In the genomic region with DNA sequence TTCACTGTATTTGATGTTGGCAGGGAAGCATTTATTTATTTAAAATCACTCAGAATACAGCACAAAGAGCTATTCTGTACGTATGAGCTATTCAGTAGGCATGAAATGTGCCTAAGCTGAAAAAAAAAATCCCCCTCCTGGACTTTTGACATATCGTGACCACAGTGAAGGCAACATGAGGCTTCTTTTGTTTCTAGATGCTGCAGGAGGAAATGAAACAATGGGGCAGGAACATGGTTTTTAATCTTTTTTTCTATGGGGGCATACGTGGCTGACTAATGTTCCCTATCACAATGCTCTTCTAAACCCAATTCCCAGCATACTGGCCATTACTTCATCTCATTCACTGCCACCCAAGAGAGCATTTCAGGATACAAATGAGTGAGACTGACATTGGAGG, we compare ENCODE assay signal across 26 cellular contexts.
DNase-seq lines count a peak whose midpoint lies in the region; ATAC-seq and TF ChIP-seq lines count a peak whose summit lies in the region.
"Had no signal": no experiment of that assay in that cellular context is flagged by ENCODE, and none has a peak within 500 bp of the region (broad histone marks: within the 10 kb centered on the region; RNA-seq: fewer than 3 reads in every experiment).

No MANE protein-coding gene starts in this region.

- H3K9ac ChIP-seq in SK-N-SH: no peak overlapping the region
- H3K9ac ChIP-seq: BLaER1 treated with 17β-estradiol and CSF1 and Interleukin-3, amounts not matched to agents 10 nM and 100 nM; KMS-11 had no signal

- no peaks in the 10 kb centered on the region for H4K20me1 ChIP-seq in SK-N-SH (ENCODE audit: insufficient read depth)
- H4K20me1 ChIP-seq: BLaER1 treated with 17β-estradiol and CSF1 and Interleukin-3, amounts not matched to agents 10 nM and 100 nM had no signal

- DNase-seq in M059J (ENCODE audit: low read depth) (peak; percentile 3), SJSA1 (ENCODE audit: low read depth in 1 of 2, low spot score in 2 of 2) (peak; percentile 52 to 87), fibroblast of pulmonary artery (ENCODE audit: low read depth) (peak; percentile 88), renal cortical epithelial cell (ENCODE audit: low read depth) (peak; percentile 87), SK-N-SH (no peak), NCI-H1694 (lab: John Stamatoyannopoulos, UW) (no peak)
- DNase-seq in activated T-cell treated with anti-CD3 and anti-CD28 coated beads, Interleukin-2, amount 50 U/mL, for 48 hours: no peak
- DNase-seq: activated CD4-positive, alpha-beta T cell treated with anti-CD3 and anti-CD28 coated beads, Interleukin-2, amount 50 U/mL, for 48 hours; activated naive CD4-positive, alpha-beta T cell treated with anti-CD3 and anti-CD28 coated beads for 36 hours; brain microvascular endothelial cell; glutamatergic neuron; GOT3; mesenchymal stem cell; NCI-H446 treated with DMSO at 0.1 percent for 48 hours; pancreas; right cardiac atrium; stimulated activated naive CD8-positive, alpha-beta T cell treated with anti-CD3 and anti-CD28 coated beads, Interleukin-15, Interleukin-2, amounts not matched to agents 100 U/mL and 50 U/mL, for 24 hours; T-helper 17 cell; testis had no signal

- H3F3A ChIP-seq in SK-N-SH (replicated peaks; ENCODE audit: insufficient read depth): no peaks in the 10 kb centered on the region

- H3K27me3 ChIP-seq in SJSA1 (replicated peaks) (no peaks in the 10 kb centered on the region), SK-N-SH (ENCODE audit: insufficient read depth) (no peaks in the 10 kb centered on the region)
- H3K27me3 ChIP-seq: BLaER1 treated with 17β-estradiol and CSF1 and Interleukin-3, amounts not matched to agents 10 nM and 100 nM; brain microvascular endothelial cell; pancreas; testis had no signal

- H3K4me1 ChIP-seq in SJSA1 (replicated peaks): peaks cover 19% of the 10 kb centered on the region
- no peaks in the 10 kb centered on the region for H3K4me1 ChIP-seq in SK-N-SH (ENCODE audit: control insufficient read depth in 1 of 2, insufficient read depth in 2 of 2, low read depth in 1 of 2, low read length in 1 of 2)
- H3K4me1 ChIP-seq: pancreas, testis had no signal

- H3K9me3 ChIP-seq in SJSA1 (replicated peaks) (0 out of 2 replicates have a peak, but pooled peaks cover 5% of the 10 kb centered on the region), SK-N-SH (peaks cover 13% of the 10 kb centered on the region)
- H3K9me3 ChIP-seq: pancreas, testis had no signal

- H3K9me2 ChIP-seq in SK-N-SH: no peaks in the 10 kb centered on the region; the same call in 1 of the 2 replicates

- CTCF ChIA-PET in SK-N-SH (lab: Yijun Ruan, JAX): interaction anchor here (1.5 kb wide), 1 partner anchor 38 kb away, joined by 4 read pairs; no protein-coding TSS in a partner anchor

- H2AFZ ChIP-seq in SK-N-SH (ENCODE audit: low read depth): no peak overlapping the region

- POLR2A ChIA-PET in SK-N-SH (lab: Yijun Ruan, JAX): no interaction called here

- H3K4me2 ChIP-seq in SK-N-SH: no peak overlapping the region
- H3K4me2 ChIP-seq: KMS-11, smooth muscle cell had no signal

- no peaks in the 10 kb centered on the region for H3K36me3 ChIP-seq in SJSA1
- no peaks in the 10 kb centered on the region for H3K36me3 ChIP-seq in SK-N-SH (replicated peaks in 1 of 2; ENCODE audit: control insufficient read depth in 1 of 2, insufficient read depth in 2 of 2, low read length in 1 of 2)
- H3K36me3 ChIP-seq: BLaER1 treated with 17β-estradiol and CSF1 and Interleukin-3, amounts not matched to agents 10 nM and 100 nM; brain microvascular endothelial cell; pancreas had no signal

- TF ChIP-seq CTCF in fibroblast of pulmonary artery (IDR thresholded peaks at IDR 0.05; ENCODE audit: low read length, missing control alignments): no peak
- TF ChIP-seq CTCF in SK-N-SH (IDR thresholded peaks at IDR 0.05): no peak

- no peak for TF ChIP-seq EP300 in SK-N-SH (IDR thresholded peaks at IDR 0.05; ENCODE audit: borderline replicate concordance in 1 of 2, low read depth in 1 of 2, low read length in 1 of 2)

- 80% methylated on average over 3 of the region's 3 CpGs for WGBS in SK-N-SH (ENCODE audit: low lambda C conversion rate)

- no peaks in the 10 kb centered on the region for H3K79me2 ChIP-seq in SK-N-SH (ENCODE audit: insufficient read depth)

- ATAC-seq in GM19395 (IDR thresholded peaks at IDR 0.05; ENCODE audit: unreplicated experiment): no peak
- ATAC-seq: activated CD4-positive, CD25-positive, alpha-beta regulatory T cell treated with anti-CD3 and anti-CD28 coated beads, Interleukin-2, amount 50 U/mL, for 24 hours; left lobe of liver; pancreas; right cardiac atrium; stimulated activated naive CD8-positive, alpha-beta T cell treated with anti-CD3 and anti-CD28 coated beads, Interleukin-15, Interleukin-2, amounts not matched to agents 100 U/mL and 50 U/mL, for 24 hours; T-helper 17 cell had no signal

- no peak overlapping the region for H3K4me3 ChIP-seq in SJSA1
- no peak overlapping the region for H3K4me3 ChIP-seq in fibroblast of pulmonary artery (replicated peaks; ENCODE audit: low read depth, low read length)
- H3K4me3 ChIP-seq in SK-N-SH (ENCODE audit: low read depth in 2 of 2, low read length in 1 of 2): no peak overlapping the region
- H3K4me3 ChIP-seq: BLaER1 treated with 17β-estradiol and CSF1 and Interleukin-3, amounts not matched to agents 10 nM and 100 nM; pancreas; smooth muscle cell; testis had no signal

- H3K27ac ChIP-seq in SJSA1: peak overlapping the region; percentile 63
- H3K27ac ChIP-seq in SK-N-SH (ENCODE audit: low read depth in 2 of 2, low read length in 1 of 2): no peak overlapping the region
- H3K27ac ChIP-seq: BLaER1 treated with 17β-estradiol and CSF1 and Interleukin-3, amounts not matched to agents 10 nM and 100 nM; brain microvascular endothelial cell; HL-60; KMS-11; pancreas; testis had no signal

- TF ChIP-seq RAD21 in SK-N-SH (IDR thresholded peaks at IDR 0.05; ENCODE audit: low read length): no peak

TF ChIP-seq in SK-N-SH, 30 proteins besides CTCF, POLR2A, EP300 and RAD21:
- TF ChIP-seq, protein P1, sequence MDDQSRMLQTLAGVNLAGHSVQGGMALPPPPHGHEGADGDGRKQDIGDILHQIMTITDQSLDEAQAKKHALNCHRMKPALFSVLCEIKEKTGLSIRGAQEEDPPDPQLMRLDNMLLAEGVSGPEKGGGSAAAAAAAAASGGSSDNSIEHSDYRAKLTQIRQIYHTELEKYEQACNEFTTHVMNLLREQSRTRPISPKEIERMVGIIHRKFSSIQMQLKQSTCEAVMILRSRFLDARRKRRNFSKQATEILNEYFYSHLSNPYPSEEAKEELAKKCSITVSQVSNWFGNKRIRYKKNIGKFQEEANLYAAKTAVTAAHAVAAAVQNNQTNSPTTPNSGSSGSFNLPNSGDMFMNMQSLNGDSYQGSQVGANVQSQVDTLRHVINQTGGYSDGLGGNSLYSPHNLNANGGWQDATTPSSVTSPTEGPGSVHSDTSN (IDR thresholded peaks at IDR 0.05): no peak
- no peak for TF ChIP-seq TAF1 (IDR thresholded peaks at IDR 0.05; ENCODE audit: borderline replicate concordance, low read depth, low read length)
- TF ChIP-seq SMC3 (IDR thresholded peaks at IDR 0.05; ENCODE audit: low read depth, low read length): no peak
- TF ChIP-seq YY1 (IDR thresholded peaks at IDR 0.05; ENCODE audit: low read depth): no peak
- TF ChIP-seq, protein P2, sequence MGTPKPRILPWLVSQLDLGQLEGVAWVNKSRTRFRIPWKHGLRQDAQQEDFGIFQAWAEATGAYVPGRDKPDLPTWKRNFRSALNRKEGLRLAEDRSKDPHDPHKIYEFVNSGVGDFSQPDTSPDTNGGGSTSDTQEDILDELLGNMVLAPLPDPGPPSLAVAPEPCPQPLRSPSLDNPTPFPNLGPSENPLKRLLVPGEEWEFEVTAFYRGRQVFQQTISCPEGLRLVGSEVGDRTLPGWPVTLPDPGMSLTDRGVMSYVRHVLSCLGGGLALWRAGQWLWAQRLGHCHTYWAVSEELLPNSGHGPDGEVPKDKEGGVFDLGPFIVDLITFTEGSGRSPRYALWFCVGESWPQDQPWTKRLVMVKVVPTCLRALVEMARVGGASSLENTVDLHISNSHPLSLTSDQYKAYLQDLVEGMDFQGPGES (IDR thresholded peaks at IDR 0.05; ENCODE audit: low read depth, low read length): no peak
- TF ChIP-seq, protein P3, sequence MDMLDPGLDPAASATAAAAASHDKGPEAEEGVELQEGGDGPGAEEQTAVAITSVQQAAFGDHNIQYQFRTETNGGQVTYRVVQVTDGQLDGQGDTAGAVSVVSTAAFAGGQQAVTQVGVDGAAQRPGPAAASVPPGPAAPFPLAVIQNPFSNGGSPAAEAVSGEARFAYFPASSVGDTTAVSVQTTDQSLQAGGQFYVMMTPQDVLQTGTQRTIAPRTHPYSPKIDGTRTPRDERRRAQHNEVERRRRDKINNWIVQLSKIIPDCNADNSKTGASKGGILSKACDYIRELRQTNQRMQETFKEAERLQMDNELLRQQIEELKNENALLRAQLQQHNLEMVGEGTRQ (IDR thresholded peaks at IDR 0.05; ENCODE audit: borderline replicate concordance, low read depth, low read length): no peak
- no peak for TF ChIP-seq RFX5 (IDR thresholded peaks at IDR 0.05; ENCODE audit: low read length)
- no peak for TF ChIP-seq MXI1 (IDR thresholded peaks at IDR 0.05; ENCODE audit: low read depth, low read length)

Comparison
In these comparisons a context has a peak if more than half of its experiments do, and no peak if none do; other contexts are left out.
1. DNase-seq: peak in M059J (single experiment), SJSA1 (2 of 2), fibroblast of pulmonary artery (single experiment) and renal cortical epithelial cell (single experiment); none in activated T-cell treated with anti-CD3 and anti-CD28 coated beads, Interleukin-2, amount 50 U/mL, for 48 hours (0 of 2), SK-N-SH (single experiment) and NCI-H1694 (single experiment).